In genomic region chr22:32389685-32390084, GRCh38 we compare ENCODE assay signal across 9 cellular contexts. TPM values are rescaled to one million over a fixed set of nuclear protein-coding genes. Genes with fewer than 3 reads are reported as not detected.
DNase-seq lines count a peak whose midpoint lies in the region; ATAC-seq and TF ChIP-seq lines count a peak whose summit lies in the region.
"Had no signal": no experiment of that assay in that cellular context is flagged by ENCODE, and none has a peak within 500 bp of the region (broad histone marks: within the 10 kb centered on the region; RNA-seq: fewer than 3 reads in every experiment).

No MANE protein-coding gene starts in this region.

- no peaks in the 10 kb centered on the region for H3K4me1 Mint-ChIP-seq in CD14-positive monocyte
- no peaks in the 10 kb centered on the region for H3K4me1 Mint-ChIP-seq in activated CD4-positive, alpha-beta T cell treated with anti-CD3 and anti-CD28 coated beads, Interleukin-2, amount 10 ng/mL, durations not matched to agents 7 days and 5 days
- peaks cover 4% of the 10 kb centered on the region for H3K4me1 Mint-ChIP-seq in activated T-helper 1 cell treated with anti-CD3 and anti-CD28 coated beads, Interleukin-12 subunit alpha, Interleukin-12 subunit beta, Interleukin-2, Interleukin-4 antibody, amounts not matched to agents 30 ng/mL and 10 ng/mL and 1 ng/mL, durations not matched to agents 14 hours and 24 hours and 36 hours (ENCODE audit: low read depth)

- H3K27me3 Mint-ChIP-seq in CD14-positive monocyte (ENCODE audit: low read depth in 3 of 3): no peaks in the 10 kb centered on the region
- H3K27me3 Mint-ChIP-seq in activated CD4-positive, alpha-beta T cell treated with anti-CD3 and anti-CD28 coated beads, Interleukin-2, amount 10 ng/mL, durations not matched to agents 7 days and 5 days: no peaks in the 10 kb centered on the region
- no peaks in the 10 kb centered on the region for H3K27me3 Mint-ChIP-seq in activated T-helper 1 cell treated with anti-CD3 and anti-CD28 coated beads, Interleukin-12 subunit alpha, Interleukin-12 subunit beta, Interleukin-2, Interleukin-4 antibody, amounts not matched to agents 30 ng/mL and 10 ng/mL and 1 ng/mL, durations not matched to agents 14 hours and 24 hours and 36 hours (ENCODE audit: insufficient read depth)

- no peak overlapping the region for H3K27ac ChIP-seq in GM23248
- H3K27ac ChIP-seq: Peyer's patch had no signal

- POLR2A ChIA-PET in activated CD4-positive, alpha-beta T cell treated with anti-CD3 and anti-CD28 coated beads, Interleukin-2, amount 10 ng/mL, durations not matched to agents 7 days and 5 days (lab: Charles Lee): no interaction called here

- no peak overlapping the region for H3K4me2 ChIP-seq in GM23248 (ENCODE audit: unreplicated experiment)

- no peaks in the 10 kb centered on the region for H3K9me3 ChIP-seq in GM23248 (ENCODE audit: low read depth)
- H3K9me3 ChIP-seq: Peyer's patch had no signal

- H3K36me3 ChIP-seq in GM23248 (ENCODE audit: low read depth): peaks cover 51% of the 10 kb centered on the region

- no peak overlapping the region for H3K4me3 ChIP-seq in GM23248
- H3K4me3 ChIP-seq: Peyer's patch had no signal

- H3K36me3 Mint-ChIP-seq in CD14-positive monocyte: peaks cover 76 to 92% of the 10 kb centered on the region in 2 donors
- H3K36me3 Mint-ChIP-seq in activated CD4-positive, alpha-beta T cell treated with anti-CD3 and anti-CD28 coated beads, Interleukin-2, amount 10 ng/mL, durations not matched to agents 7 days and 5 days (ENCODE audit: low read depth): peaks cover 40% of the 10 kb centered on the region
- H3K36me3 Mint-ChIP-seq in activated T-helper 1 cell treated with anti-CD3 and anti-CD28 coated beads, Interleukin-12 subunit alpha, Interleukin-12 subunit beta, Interleukin-2, Interleukin-4 antibody, amounts not matched to agents 30 ng/mL and 10 ng/mL and 1 ng/mL, durations not matched to agents 14 hours and 24 hours and 36 hours (ENCODE audit: low read depth): peaks cover 45% of the 10 kb centered on the region

- no peak overlapping the region for H3K9ac ChIP-seq in GM23248

- peak overlapping the region in 1 of 7 donors; percentile 1 for H3K27ac Mint-ChIP-seq in CD14-positive monocyte
- H3K27ac Mint-ChIP-seq in activated CD4-positive, alpha-beta T cell treated with anti-CD3 and anti-CD28 coated beads, Interleukin-2, amount 10 ng/mL, durations not matched to agents 7 days and 5 days: peak overlapping the region; percentile 52
- no peak overlapping the region for H3K27ac Mint-ChIP-seq in activated T-helper 1 cell treated with anti-CD3 and anti-CD28 coated beads, Interleukin-12 subunit alpha, Interleukin-12 subunit beta, Interleukin-2, Interleukin-4 antibody, amounts not matched to agents 30 ng/mL and 10 ng/mL and 1 ng/mL, durations not matched to agents 14 hours and 24 hours and 36 hours

- peaks cover 4% of the 10 kb centered on the region; the same call in 1 of the 2 replicates for H3F3A ChIP-seq in GM23248 (ENCODE audit: insufficient read depth)

- H3K4me1 ChIP-seq in GM23248 (ENCODE audit: insufficient read depth): no peaks in the 10 kb centered on the region
- H3K4me1 ChIP-seq: Peyer's patch had no signal

- H2AFZ ChIP-seq in GM23248: no peak overlapping the region

- DNase-seq in CD14-positive monocyte (ENCODE audit: low spot score) (no peak), GM23248 (peak; percentile 45), kidney tubule cell (ENCODE audit: low spot score) (peak; percentile 32), KG1 (lab: John Stamatoyannopoulos, UW) (no peak)
- DNase-seq in activated CD4-positive, alpha-beta T cell treated with anti-CD3 and anti-CD28 coated beads, Interleukin-2, amount 10 ng/mL, durations not matched to agents 7 days and 5 days: peak; percentile 29
- no peak for DNase-seq in effector CD4-positive, alpha-beta T cell
- DNase-seq in activated T-helper 1 cell treated with anti-CD3 and anti-CD28 coated beads, Interleukin-12 subunit alpha, Interleukin-12 subunit beta, Interleukin-2, Interleukin-4 antibody, amounts not matched to agents 30 ng/mL and 10 ng/mL and 1 ng/mL, durations not matched to agents 14 hours and 24 hours and 36 hours (ENCODE audit: low spot score): no peak
- DNase-seq: Peyer's patch had no signal

- no peaks in the 10 kb centered on the region for H3K9me3 Mint-ChIP-seq in CD14-positive monocyte
- no peaks in the 10 kb centered on the region for H3K9me3 Mint-ChIP-seq in activated CD4-positive, alpha-beta T cell treated with anti-CD3 and anti-CD28 coated beads, Interleukin-2, amount 10 ng/mL, durations not matched to agents 7 days and 5 days
- no peaks in the 10 kb centered on the region for H3K9me3 Mint-ChIP-seq in activated T-helper 1 cell treated with anti-CD3 and anti-CD28 coated beads, Interleukin-12 subunit alpha, Interleukin-12 subunit beta, Interleukin-2, Interleukin-4 antibody, amounts not matched to agents 30 ng/mL and 10 ng/mL and 1 ng/mL, durations not matched to agents 14 hours and 24 hours and 36 hours

- in situ Hi-C loops in GM23248 (cut with MboI): no loop called here

- no peaks in the 10 kb centered on the region for H3K9me2 ChIP-seq in GM23248 (ENCODE audit: insufficient read depth)

- H4K20me1 ChIP-seq in GM23248 (ENCODE audit: insufficient read depth): no peaks in the 10 kb centered on the region

- H3K4me3 Mint-ChIP-seq in CD14-positive monocyte: no peak overlapping the region
- no peak overlapping the region for H3K4me3 Mint-ChIP-seq in activated CD4-positive, alpha-beta T cell treated with anti-CD3 and anti-CD28 coated beads, Interleukin-2, amount 10 ng/mL, durations not matched to agents 7 days and 5 days
- no peak overlapping the region for H3K4me3 Mint-ChIP-seq in activated T-helper 1 cell treated with anti-CD3 and anti-CD28 coated beads, Interleukin-12 subunit alpha, Interleukin-12 subunit beta, Interleukin-2, Interleukin-4 antibody, amounts not matched to agents 30 ng/mL and 10 ng/mL and 1 ng/mL, durations not matched to agents 14 hours and 24 hours and 36 hours

- no peaks in the 10 kb centered on the region for H3K79me2 ChIP-seq in GM23248 (ENCODE audit: insufficient read depth)

- intact Hi-C loops in CD14-positive monocyte (cut with micrococcal nuclease): no loop called here
- intact Hi-C loops in activated T-helper 1 cell treated with anti-CD3 and anti-CD28 coated beads, Interleukin-12 subunit alpha, Interleukin-12 subunit beta, Interleukin-2, Interleukin-4 antibody, amounts not matched to agents 30 ng/mL and 10 ng/mL and 1 ng/mL, durations not matched to agents 14 hours and 24 hours and 36 hours (cut with micrococcal nuclease): no loop called here

- ATAC-seq in HG03025 (IDR thresholded peaks at IDR 0.05; ENCODE audit: low FRiP score, unreplicated experiment): no peak

- TF ChIP-seq CTCF in CD14-positive monocyte (IDR thresholded peaks at IDR 0.05): peak; percentile 33

- CTCF ChIA-PET in activated CD4-positive, alpha-beta T cell treated with anti-CD3 and anti-CD28 coated beads, Interleukin-2, amount 10 ng/mL, durations not matched to agents 7 days and 5 days (lab: Charles Lee): interaction anchor here (1.0 kb wide), 1 partner anchor 10 kb away, joined by 3 read pairs; no protein-coding TSS in a partner anchor

- no peaks in the 10 kb centered on the region for H3K27me3 ChIP-seq in GM23248 (replicated peaks; ENCODE audit: insufficient read depth)
- H3K27me3 ChIP-seq: Peyer's patch had no signal

- WGBS in GM23248 (ENCODE audit: low coverage in 1 of 2, low lambda C conversion rate in 2 of 2, missing lambda C conversion rate in 2 of 2), 2 experiments: 58 to 60% methylated on average over 4 of the region's 4 CpGs

RNA-seq across cellular contexts. Expression of gene RTCB, which starts 22.4 kb away (rescaled TPM):
- 100 to 1,000 TPM; 104 to 106 TPM for polyA plus RNA-seq in CD14-positive monocyte
- total RNA-seq in GM23248 (2014; rRNA removed; shearing (Covaris generic)): 96.7 and 101 TPM in 2 replicates
- 88.8 and 91.0 TPM in 2 replicates for polyA plus RNA-seq in GM23248 (2016; fragmentation: Nextera tagmentation; extraction: Ambion mirVana)
- total RNA-seq in activated CD4-positive, alpha-beta T cell treated with anti-CD3 and anti-CD28 coated beads, Interleukin-2, amount 10 ng/mL, durations not matched to agents 7 days and 5 days: 10 to 100 TPM; 49.1 to 58.5 TPM
- total RNA-seq in activated T-helper 1 cell treated with anti-CD3 and anti-CD28 coated beads, Interleukin-12 subunit alpha, Interleukin-12 subunit beta, Interleukin-2, Interleukin-4 antibody, amounts not matched to agents 30 ng/mL and 10 ng/mL and 1 ng/mL, durations not matched to agents 14 hours and 24 hours and 36 hours: 103 and 105 TPM in 2 replicates

RNA-seq across cellular contexts. Expression of gene RFPL3, which starts 32.0 kb away (rescaled TPM):
- polyA plus RNA-seq in CD14-positive monocyte (not detected), GM23248 (2016; fragmentation: Nextera tagmentation; extraction: Ambion mirVana) (not detected in 2 replicates)
- not detected in 2 replicates for total RNA-seq in GM23248 (2014; rRNA removed; shearing (Covaris generic))
- not detected for total RNA-seq in activated CD4-positive, alpha-beta T cell treated with anti-CD3 and anti-CD28 coated beads, Interleukin-2, amount 10 ng/mL, durations not matched to agents 7 days and 5 days
- not detected in 2 replicates for total RNA-seq in activated T-helper 1 cell treated with anti-CD3 and anti-CD28 coated beads, Interleukin-12 subunit alpha, Interleukin-12 subunit beta, Interleukin-2, Interleukin-4 antibody, amounts not matched to agents 30 ng/mL and 10 ng/mL and 1 ng/mL, durations not matched to agents 14 hours and 24 hours and 36 hours
- total RNA-seq: Peyer's patch had no signal

Comparison
In these comparisons a context has a peak if more than half of its experiments do, and no peak if none do; other contexts are left out.
1. DNase-seq: peak in GM23248 (single experiment), activated CD4-positive, alpha-beta T cell treated with anti-CD3 and anti-CD28 coated beads, Interleukin-2, amount 10 ng/mL, durations not matched to agents 7 days and 5 days (single experiment) and kidney tubule cell (single experiment); none in CD14-positive monocyte (single experiment), effector CD4-positive, alpha-beta T cell (single experiment), KG1 (single experiment) and activated T-helper 1 cell treated with anti-CD3 and anti-CD28 coated beads, Interleukin-12 subunit alpha, Interleukin-12 subunit beta, Interleukin-2, Interleukin-4 antibody, amounts not matched to agents 30 ng/mL and 10 ng/mL and 1 ng/mL, durations not matched to agents 14 hours and 24 hours and 36 hours (single experiment).